In the genomic region with DNA sequence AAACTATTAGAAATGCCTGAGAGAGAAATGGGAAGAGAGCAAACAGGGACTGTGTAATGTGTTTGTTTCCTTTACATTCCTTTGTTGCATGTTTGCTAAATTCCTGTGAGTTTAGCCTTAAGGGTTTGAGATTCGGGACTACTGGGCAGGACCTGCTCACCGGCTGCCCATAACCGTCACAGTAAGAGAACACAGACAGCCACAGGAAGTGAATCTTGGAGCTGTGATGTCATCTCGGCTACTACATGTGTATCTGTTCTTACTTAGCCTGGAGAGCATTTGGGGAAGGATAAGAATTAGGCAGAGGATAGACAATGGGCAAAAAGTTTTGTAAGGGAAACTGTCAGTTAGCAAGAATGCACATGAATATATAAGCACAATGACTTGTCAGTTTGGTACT, we compare ENCODE assay signal across 11 cellular contexts.
DNase-seq lines count a peak whose midpoint lies in the region; ATAC-seq and TF ChIP-seq lines count a peak whose summit lies in the region.
"Had no signal": no experiment of that assay in that cellular context is flagged by ENCODE, and none has a peak within 500 bp of the region (broad histone marks: within the 10 kb centered on the region; RNA-seq: fewer than 3 reads in every experiment).

No MANE protein-coding gene starts in this region.

- peaks cover 10% of the 10 kb centered on the region for H3K27me3 Mint-ChIP-seq in T-helper 17 cell

- in situ Hi-C loops in GM13976 (cut with MboI; ENCODE audit: low sequenced_read_pairs, unreplicated experiment), result no loop called here

- TF ChIP-seq POLR2A in stomach (IDR thresholded peaks at IDR 0.05), result no peak

- TF ChIP-seq CTCF in foreskin fibroblast (IDR thresholded peaks at IDR 0.05; ENCODE audit: low read depth, low read length) (no peak), GM13976 (IDR thresholded peaks at IDR 0.05; ENCODE audit: borderline replicate concordance, control extremely low read depth, extremely low read depth, insufficient read depth, missing control alignments) (no peak), dorsolateral prefrontal cortex (IDR thresholded peaks at IDR 0.05 in 54 of 56, conservative IDR thresholded peaks at IDR 0.05 in 2 of 56; ENCODE audit: low read depth in 1 of 56, partially characterized antibody in 56 of 56) (no peak), stomach (IDR thresholded peaks at IDR 0.05) (no peak)

- peaks cover 0 to 27% (median 9%) of the 10 kb centered on the region in 4 donors for H3K4me1 ChIP-seq in stomach

- H3K9me3 ChIP-seq in T-helper 17 cell (ENCODE audit: control insufficient read depth, low read length, poor library complexity, severe bottlenecking), result no peaks in the 10 kb centered on the region
- H3K9me3 ChIP-seq in stomach, result no peaks in the 10 kb centered on the region

- no peak overlapping the region for H3K4me3 Mint-ChIP-seq in T-helper 17 cell
- H3K4me3 Mint-ChIP-seq: activated T-cell treated with anti-CD3 and anti-CD28 coated beads, Interleukin-2, amount 50 U/mL, for 24 hours; natural killer cell had no signal

- H3K4me3 ChIP-seq in foreskin fibroblast (ENCODE audit: low read depth in 1 of 2, low read length in 2 of 2) (no peak overlapping the region), dorsolateral prefrontal cortex (no peak overlapping the region), stomach (no peak overlapping the region)

- no peaks in the 10 kb centered on the region for H3K36me3 ChIP-seq in stomach

- H3K27ac Mint-ChIP-seq in T-helper 17 cell, result peak overlapping the region; percentile 27
- H3K27ac Mint-ChIP-seq: activated T-cell treated with anti-CD3 and anti-CD28 coated beads, Interleukin-2, amount 50 U/mL, for 24 hours; natural killer cell had no signal

- ATAC-seq in T-helper 17 cell, result no peak
- ATAC-seq: natural killer cell had no signal

- H3K4me1 Mint-ChIP-seq in T-helper 17 cell, result peaks cover 6% of the 10 kb centered on the region

- DNase-seq in HCEC 1CT (peak; percentile 87), T-helper 17 cell (no peak), foreskin fibroblast (peak; percentile 86 to 91), pons (ENCODE audit: low spot score) (peak; percentile 61), GM13976 (ENCODE audit: low spot score) (no peak), dorsolateral prefrontal cortex (no peak), stomach (no peak), HT-29 (ENCODE audit: low spot score) (no peak)
- DNase-seq: activated T-cell treated with anti-CD3 and anti-CD28 coated beads, Interleukin-2, amount 50 U/mL, for 24 hours; natural killer cell; NCI-H1436 treated with DMSO at 0.1 percent for 48 hours had no signal

- TF ChIP-seq EP300 in stomach (IDR thresholded peaks at IDR 0.05), result no peak

- no peaks in the 10 kb centered on the region for H3K36me3 Mint-ChIP-seq in T-helper 17 cell (ENCODE audit: low read depth)
- H3K36me3 Mint-ChIP-seq: natural killer cell had no signal

- intact Hi-C loops in dorsolateral prefrontal cortex (cut with DNase I), result no loop called here
- intact Hi-C loops in stomach (cut with DNase I; ENCODE audit: low total_unique reads), result no loop called here

- no peak overlapping the region for H3K27ac ChIP-seq in dorsolateral prefrontal cortex
- H3K27ac ChIP-seq in stomach, result no peak overlapping the region

- WGBS in stomach, 5 donors, result 31 to 50% (median 40%) methylated on average over 4 of the region's 4 CpGs

- H3K27me3 ChIP-seq in dorsolateral prefrontal cortex, result no peaks in the 10 kb centered on the region
- H3K27me3 ChIP-seq in stomach, result no peaks in the 10 kb centered on the region

Comparison
In these comparisons a context has a peak if more than half of its experiments do, and no peak if none do; other contexts are left out.
1. DNase-seq: peak in HCEC 1CT (single experiment), foreskin fibroblast (2 of 2) and pons (single experiment); none in T-helper 17 cell (0 of 3), GM13976 (single experiment), dorsolateral prefrontal cortex (0 of 10), stomach (single experiment) and HT-29 (single experiment).